8 cellular contexts compared by ENCODE assay signal in genomic region chr12:15220961-15221885, GRCh38. TPM values are rescaled to one million over a fixed set of nuclear protein-coding genes. Genes with fewer than 3 reads are reported as not detected.
A peak's percentile ranks its signal among the peaks of the same experiment; 100 is the strongest.
DNase-seq lines count a peak whose midpoint lies in the region; ATAC-seq, FAIRE-seq and TF ChIP-seq lines count a peak whose summit lies in the region.

TSS of gene RERG (minus strand) at chr12:15221417. CDS start at chr12:15217489, 3,928 bp downstream.

- H3K27me3 ChIP-seq in BJ (ENCODE audit: control insufficient read depth, insufficient read depth, low read length) = peaks cover 13% of the 10 kb centered on the region
- peaks cover 20% of the 10 kb centered on the region for H3K27me3 ChIP-seq in NT2/D1 (ENCODE audit: insufficient read depth, insufficient read length)

- POLR2A ChIA-PET in BJ (lab: Charles Lee) = no interaction called here

- FAIRE-seq in GM19239 (lab: Jason Lieb, UNC) = no peak

- ATAC-seq in HG03432 (IDR thresholded peaks at IDR 0.05; ENCODE audit: unreplicated experiment) = peak; percentile 98
- peak; percentile 99 for ATAC-seq in activated T-helper 17 cell treated with anti-CD3 and anti-CD28 coated beads, Interleukin-2, amount 50 U/mL, for 72 hours (replicated peaks)
- peak; percentile 96 to 97 for ATAC-seq in natural killer cell treated with Interleukin-12 subunit alpha and Interleukin-12 subunit beta and Interleukin-15 and Interleukin-18, amount 100 ng/mL, for 72 hours

- TF ChIP-seq CTCF in BJ (IDR thresholded peaks at IDR 0.05; ENCODE audit: insufficient read depth, low read depth, low read length) (peak; percentile 86), fibroblast of pulmonary artery (IDR thresholded peaks at IDR 0.05; ENCODE audit: low read length, missing control alignments) (peak; percentile 73)

- H3K9me3 ChIP-seq in NT2/D1 (ENCODE audit: insufficient read depth, low read length) = no peaks in the 10 kb centered on the region

- peak within 1 kb of the TSS; percentile 40 for H3K4me3 ChIP-seq in BJ (ENCODE audit: low read depth, low read length)
- H3K4me3 ChIP-seq in NT2/D1 (ENCODE audit: insufficient read length, low read depth) = peak within 1 kb of the TSS; percentile 71
- peak within 1 kb of the TSS; percentile 51 for H3K4me3 ChIP-seq in fibroblast of pulmonary artery (replicated peaks; ENCODE audit: low read depth, low read length)

- peak within 1 kb of the TSS; percentile 61 for H3K4me3 Mint-ChIP-seq in activated T-helper 17 cell treated with anti-CD3 and anti-CD28 coated beads, Interleukin-2, amount 50 U/mL, for 72 hours
- peak within 1 kb of the TSS; percentile 40 for H3K4me3 Mint-ChIP-seq in natural killer cell treated with Interleukin-12 subunit alpha and Interleukin-12 subunit beta and Interleukin-15 and Interleukin-18, amount 100 ng/mL, for 72 hours

- H3K4me1 Mint-ChIP-seq in activated T-helper 17 cell treated with anti-CD3 and anti-CD28 coated beads, Interleukin-2, amount 50 U/mL, for 72 hours = no peaks in the 10 kb centered on the region
- no peaks in the 10 kb centered on the region for H3K4me1 Mint-ChIP-seq in natural killer cell treated with Interleukin-12 subunit alpha and Interleukin-12 subunit beta and Interleukin-15 and Interleukin-18, amount 100 ng/mL, for 72 hours (ENCODE audit: low read depth in 2 of 2)

- DNase-seq in BJ (ENCODE audit: low read depth) (no peak), GM19239 (ENCODE audit: insufficient read length, low spot score) (peak; percentile 65), NT2/D1 (ENCODE audit: low read depth, low spot score) (peak; percentile 98), fibroblast of pulmonary artery (ENCODE audit: low read depth) (peak; percentile 77)
- peak; percentile 71 for DNase-seq in natural killer cell treated with Interleukin-12 subunit alpha and Interleukin-12 subunit beta and Interleukin-15 and Interleukin-18, amount 100 ng/mL, for 72 hours (ENCODE audit: low spot score)
- peak; percentile 39 to 83 (median 64) for DNase-seq in stimulated activated naive CD4-positive, alpha-beta T cell (lab: John Stamatoyannopoulos, UW)

- H3K9me3 Mint-ChIP-seq in activated T-helper 17 cell treated with anti-CD3 and anti-CD28 coated beads, Interleukin-2, amount 50 U/mL, for 72 hours = no peaks in the 10 kb centered on the region
- H3K9me3 Mint-ChIP-seq in natural killer cell treated with Interleukin-12 subunit alpha and Interleukin-12 subunit beta and Interleukin-15 and Interleukin-18, amount 100 ng/mL, for 72 hours = no peaks in the 10 kb centered on the region

- no peaks in the 10 kb centered on the region for H3K36me3 Mint-ChIP-seq in activated T-helper 17 cell treated with anti-CD3 and anti-CD28 coated beads, Interleukin-2, amount 50 U/mL, for 72 hours (ENCODE audit: low read depth)
- no peaks in the 10 kb centered on the region for H3K36me3 Mint-ChIP-seq in natural killer cell treated with Interleukin-12 subunit alpha and Interleukin-12 subunit beta and Interleukin-15 and Interleukin-18, amount 100 ng/mL, for 72 hours

- CTCF ChIA-PET in BJ (lab: Yijun Ruan, JAX) = interaction anchor here (0.5 to 3.7 kb wide), 54 partner anchors 8 to 991 kb away, joined by 3 to 33 read pairs (median 4); partner anchors contain the start of gene SMCO3

- H3K27ac Mint-ChIP-seq in activated T-helper 17 cell treated with anti-CD3 and anti-CD28 coated beads, Interleukin-2, amount 50 U/mL, for 72 hours = no peak within 1 kb of the TSS
- H3K27ac Mint-ChIP-seq in natural killer cell treated with Interleukin-12 subunit alpha and Interleukin-12 subunit beta and Interleukin-15 and Interleukin-18, amount 100 ng/mL, for 72 hours = no peak within 1 kb of the TSS

- H3K9ac ChIP-seq in NT2/D1 (ENCODE audit: insufficient read length, low read depth) = peak within 1 kb of the TSS; percentile 85

- no peaks in the 10 kb centered on the region for H3K36me3 ChIP-seq in BJ (ENCODE audit: control insufficient read depth, insufficient read depth, low read length)
- no peaks in the 10 kb centered on the region for H3K36me3 ChIP-seq in NT2/D1 (ENCODE audit: insufficient read depth, insufficient read length, low read length)

- peaks cover 31% of the 10 kb centered on the region for H3K27me3 Mint-ChIP-seq in activated T-helper 17 cell treated with anti-CD3 and anti-CD28 coated beads, Interleukin-2, amount 50 U/mL, for 72 hours
- H3K27me3 Mint-ChIP-seq in natural killer cell treated with Interleukin-12 subunit alpha and Interleukin-12 subunit beta and Interleukin-15 and Interleukin-18, amount 100 ng/mL, for 72 hours = peaks cover 16 to 56% of the 10 kb centered on the region in 2 donors

- H3K4me1 ChIP-seq in NT2/D1 (ENCODE audit: insufficient read depth, insufficient read length) = peaks cover 4% of the 10 kb centered on the region

RNA-seq across cellular contexts. Expression of gene RERG, which starts in this region (rescaled TPM):
- 0.04 TPM in 1 of 2 replicates, not detected in the other for polyA plus RNA-seq in BJ (2011; rRNA removed)
- not detected in 2 replicates for polyA minus RNA-seq in BJ (2011; rRNA and poly(A)+ RNA removed)
- not detected for total RNA-seq in activated T-helper 17 cell treated with anti-CD3 and anti-CD28 coated beads, Interleukin-2, amount 50 U/mL, for 72 hours
- total RNA-seq in natural killer cell treated with Interleukin-12 subunit alpha and Interleukin-12 subunit beta and Interleukin-15 and Interleukin-18, amount 100 ng/mL, for 72 hours = not detected

Comparison
In these comparisons a context has a peak if more than half of its experiments do, and no peak if none do; other contexts are left out.
1. Peak in ATAC-seq in activated T-helper 17 cell treated with anti-CD3 and anti-CD28 coated beads, Interleukin-2, amount 50 U/mL, for 72 hours; RNA of the gene not detected or under 1 TPM.
2. Peak in DNase-seq and ATAC-seq in natural killer cell treated with Interleukin-12 subunit alpha and Interleukin-12 subunit beta and Interleukin-15 and Interleukin-18, amount 100 ng/mL, for 72 hours; RNA of the gene not detected or under 1 TPM.